Comparison of ENCODE assay signal across 1 cellular context in the genomic region with DNA sequence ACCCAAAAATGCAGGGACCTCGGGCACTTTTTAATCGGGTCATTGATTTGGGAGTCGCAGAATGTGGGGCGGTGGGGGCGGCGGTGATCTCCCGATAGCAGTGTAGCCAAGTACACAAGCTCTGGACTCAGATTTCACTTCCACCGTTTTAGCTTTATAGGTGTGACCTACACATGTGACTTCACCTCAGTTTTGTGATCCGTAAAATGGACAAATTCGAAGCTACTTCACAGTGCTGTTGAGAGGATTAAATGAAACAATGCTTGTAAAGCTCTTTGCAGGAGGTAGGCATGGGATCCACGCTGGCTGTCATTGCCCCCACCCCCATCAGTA.
TF ChIP-seq lines count a peak whose summit lies in the region.

No MANE protein-coding gene starts in this region.

TF ChIP-seq in IMR-90, 13 proteins besides CTCF, POLR2A, EP300 and RAD21:
- no peak for TF ChIP-seq BHLHE40 (IDR thresholded peaks at IDR 0.05; ENCODE audit: low read depth, low read length)
- TF ChIP-seq CHD1 (IDR thresholded peaks at IDR 0.05; ENCODE audit: low read depth, low read length): no peak
- TF ChIP-seq SMC3 (IDR thresholded peaks at IDR 0.05; ENCODE audit: low read depth, low read length): no peak
